ENCODE assay signal across 8 cellular contexts in the genomic region with DNA sequence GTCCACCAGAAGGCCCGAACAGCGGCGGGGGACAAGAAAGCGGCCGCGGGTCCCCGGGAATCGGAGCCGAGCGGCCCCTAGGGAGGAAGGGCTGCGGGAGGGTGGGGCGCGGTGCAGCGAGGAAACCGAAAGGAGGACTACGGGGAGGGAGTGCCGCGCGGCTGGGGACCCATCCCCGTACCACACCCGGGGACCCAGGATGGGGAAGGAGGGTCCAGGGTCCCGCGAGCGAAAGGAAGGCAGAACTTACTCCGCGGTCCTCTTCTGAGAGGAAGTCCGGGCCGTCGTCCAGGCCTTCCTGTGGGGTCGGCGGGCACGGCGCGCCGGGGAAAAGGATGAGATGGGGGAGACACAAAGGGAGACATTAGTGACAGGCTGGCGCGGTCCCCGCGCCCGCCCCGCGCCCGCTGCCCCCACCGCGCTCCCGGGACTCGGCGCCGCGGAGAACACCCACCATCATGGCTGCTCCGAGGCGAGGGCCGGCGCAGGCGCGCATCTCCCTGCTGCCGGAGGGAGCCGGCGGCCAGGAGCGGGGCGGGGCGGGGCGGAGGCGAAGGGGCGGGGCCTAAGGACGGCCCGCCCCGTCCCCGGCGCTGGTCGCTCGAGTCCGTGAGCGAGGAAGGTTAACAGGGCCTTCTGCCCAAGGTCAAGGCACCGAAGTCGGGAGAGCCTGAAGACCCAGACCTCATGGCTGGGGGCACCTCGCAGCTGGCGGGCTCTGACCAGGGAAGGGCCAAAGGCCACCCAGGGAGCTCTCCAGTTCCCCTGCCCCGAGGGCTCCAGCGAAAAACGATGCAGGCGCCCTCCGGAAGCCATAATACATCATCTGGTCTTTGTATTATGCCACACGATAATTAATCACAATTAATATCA. TPM values are rescaled to one million over a fixed set of nuclear protein-coding genes. Genes with fewer than 3 reads are reported as not detected.
A peak's percentile ranks its signal among the peaks of the same experiment; 100 is the strongest.
DNase-seq lines count a peak whose midpoint lies in the region; ATAC-seq and TF ChIP-seq lines count a peak whose summit lies in the region.

A gene (minus strand): TSS at position 492 of the 873 bp plus-strand sequence. CDS start 32 bp downstream, at position 460.

- peak within 1 kb of the TSS; percentile 78 for H2AFZ ChIP-seq in KMS-11 (ENCODE audit: low read depth)

- H3K4me3 ChIP-seq in KMS-11 (IDR thresholded peaks at IDR 0.05; ENCODE audit: insufficient read depth, low read depth, low read length) (no peak within 1 kb of the TSS), gastroesophageal sphincter (peak within 1 kb of the TSS; percentile 82 to 93), neutrophil (ENCODE audit: low read depth in 1 of 2, low read length in 1 of 2) (peak within 1 kb of the TSS; percentile 81 to 91)

- H3K27ac Mint-ChIP-seq in activated naive CD4-positive, alpha-beta T cell treated with anti-CD3 and anti-CD28 coated beads for 36 hours, result peak within 1 kb of the TSS; percentile 89

- H3K36me3 ChIP-seq in KMS-11 (ENCODE audit: insufficient read depth) (no peaks in the 10 kb centered on the region), gastroesophageal sphincter (peaks cover 0 to 8% of the 10 kb centered on the region in 2 donors), neutrophil (peaks cover 5% of the 10 kb centered on the region)

- peaks cover 20% of the 10 kb centered on the region for H3K4me1 Mint-ChIP-seq in activated naive CD4-positive, alpha-beta T cell treated with anti-CD3 and anti-CD28 coated beads for 36 hours (ENCODE audit: low read depth)

- DNase-seq in ELF-1 (ENCODE audit: low read depth, low spot score) (peak; percentile 70), SK-MEL-5 (ENCODE audit: low read depth, low spot score) (peak; percentile 72), substantia nigra (lab: John Stamatoyannopoulos, UW) (peak; percentile 34 to 91 (median 80))
- peak; percentile 85 for DNase-seq in activated naive CD4-positive, alpha-beta T cell treated with anti-CD3 and anti-CD28 coated beads for 36 hours

- peak within 1 kb of the TSS; percentile 67; the same call in 1 of the 2 replicates for H3K9ac ChIP-seq in KMS-11

- WGBS in gastroesophageal sphincter (ENCODE audit: low coverage in 1 of 2), 2 donors, result 1 to 2% methylated on average over 14 to 20 of the region's 84 CpGs

- no peaks in the 10 kb centered on the region for H3K9me3 ChIP-seq in gastroesophageal sphincter
- no peaks in the 10 kb centered on the region for H3K9me3 ChIP-seq in neutrophil

- H3K27ac ChIP-seq in KMS-11, result peak within 1 kb of the TSS; percentile 44; the same call in 1 of the 2 replicates
- peak within 1 kb of the TSS; percentile 75 to 99 (median 90) for H3K27ac ChIP-seq in gastroesophageal sphincter
- H3K27ac ChIP-seq in neutrophil, result peak within 1 kb of the TSS; percentile 87
- peak within 1 kb of the TSS; percentile 95 for H3K27ac ChIP-seq in substantia nigra (ENCODE audit: low read depth, low read length, poor library complexity, severe bottlenecking)

- H3K4me3 Mint-ChIP-seq in activated naive CD4-positive, alpha-beta T cell treated with anti-CD3 and anti-CD28 coated beads for 36 hours, result peak within 1 kb of the TSS; percentile 93

- no peaks in the 10 kb centered on the region for H3K9me3 Mint-ChIP-seq in activated naive CD4-positive, alpha-beta T cell treated with anti-CD3 and anti-CD28 coated beads for 36 hours

- peaks cover 9% of the 10 kb centered on the region for H3K36me3 Mint-ChIP-seq in activated naive CD4-positive, alpha-beta T cell treated with anti-CD3 and anti-CD28 coated beads for 36 hours (ENCODE audit: low read depth)

- TF ChIP-seq CTCF in KMS-11 (conservative IDR thresholded peaks at IDR 0.05; ENCODE audit: low read depth, low read length) (no peak), gastroesophageal sphincter (IDR thresholded peaks at IDR 0.05) (no peak), neutrophil (IDR thresholded peaks at IDR 0.05) (peak; percentile 30)

- no peak for TF ChIP-seq EP300 in gastroesophageal sphincter (IDR thresholded peaks at IDR 0.05)

- no peaks in the 10 kb centered on the region for H3K4me1 ChIP-seq in KMS-11 (ENCODE audit: low read depth, poor library complexity, severe bottlenecking)
- H3K4me1 ChIP-seq in gastroesophageal sphincter, result peaks cover 0 to 49% (median 7%) of the 10 kb centered on the region in 3 donors
- peaks cover 16 to 19% of the 10 kb centered on the region in 2 experiments for H3K4me1 ChIP-seq in neutrophil (ENCODE audit: control insufficient read depth in 1 of 2, insufficient read depth in 1 of 2, low read depth in 1 of 2, low read length in 1 of 2)

- H3K79me2 ChIP-seq in KMS-11 (ENCODE audit: insufficient read depth, low read depth), result peaks cover 18% of the 10 kb centered on the region; the same call in 1 of the 2 replicates

- H3K4me2 ChIP-seq in KMS-11, result peak within 1 kb of the TSS; percentile 56

- CTCF ChIA-PET in activated naive CD4-positive, alpha-beta T cell treated with anti-CD3 and anti-CD28 coated beads for 36 hours (lab: Charles Lee), result interaction anchor here (2.3 kb wide), 1 partner anchor 14 kb away, joined by 6 read pairs; no protein-coding TSS in a partner anchor

- peak in 1 of 2 donors; percentile 82 for TF ChIP-seq POLR2A in gastroesophageal sphincter (IDR thresholded peaks at IDR 0.05)

- H3K27me3 ChIP-seq in KMS-11 (ENCODE audit: insufficient read depth, low read depth) (no peaks in the 10 kb centered on the region), gastroesophageal sphincter (no peaks in the 10 kb centered on the region), neutrophil (no peaks in the 10 kb centered on the region)

- ATAC-seq in GM21737 (IDR thresholded peaks at IDR 0.05; ENCODE audit: unreplicated experiment), result peak; percentile 97
- ATAC-seq in gastroesophageal sphincter, result peak; percentile 97

- no peaks in the 10 kb centered on the region for H3K27me3 Mint-ChIP-seq in activated naive CD4-positive, alpha-beta T cell treated with anti-CD3 and anti-CD28 coated beads for 36 hours (ENCODE audit: low read depth)

- in situ Hi-C loops in SK-MEL-5 (cut with HindIII; ENCODE audit: low pct_unique_long_range_greater_than_20kb, low sequenced_read_pairs), result no loop called here

- intact Hi-C loops in activated naive CD4-positive, alpha-beta T cell treated with anti-CD3 and anti-CD28 coated beads for 36 hours (cut with micrococcal nuclease), result loop anchor here (1.0 to 5.0 kb wide), 12 partner anchors 83 to 1687 kb away; a partner anchor contains a TSS

- H4K20me1 ChIP-seq in KMS-11 (ENCODE audit: insufficient read depth), result no peaks in the 10 kb centered on the region

RNA-seq across cellular contexts. Expression of the gene that starts here (rescaled TPM):
- 76.3 and 92.8 TPM in 2 replicates for total RNA-seq in SK-MEL-5 (2014; rRNA removed; shearing (Covaris generic))
- 62.9 and 75.5 TPM in 2 replicates for polyA plus RNA-seq in SK-MEL-5 (2015; cell fraction: cytosol; rRNA removed)
- 25.6 and 29.7 TPM in 2 replicates for polyA plus RNA-seq in SK-MEL-5 (2015; cell fraction: nucleus; rRNA removed)
- 10 to 100 TPM; 73.9 to 74.3 TPM for total RNA-seq in activated naive CD4-positive, alpha-beta T cell treated with anti-CD3 and anti-CD28 coated beads for 36 hours
- 100 to 1,000 TPM in 3 of 4 donors, 10 to 100 TPM in 1; 68.6 to 199 (median 113) TPM for total RNA-seq in gastroesophageal sphincter

Comparison
In these comparisons a context has a peak if more than half of its experiments do, and no peak if none do; other contexts are left out.
1. H3K27ac ChIP-seq: peak in every context shown above with its lines; median percentile 95 in substantia nigra; 90 in gastroesophageal sphincter; 87 in neutrophil; 44 in KMS-11.